Comparison of ENCODE assay signal across 8 cellular contexts in the genomic region with DNA sequence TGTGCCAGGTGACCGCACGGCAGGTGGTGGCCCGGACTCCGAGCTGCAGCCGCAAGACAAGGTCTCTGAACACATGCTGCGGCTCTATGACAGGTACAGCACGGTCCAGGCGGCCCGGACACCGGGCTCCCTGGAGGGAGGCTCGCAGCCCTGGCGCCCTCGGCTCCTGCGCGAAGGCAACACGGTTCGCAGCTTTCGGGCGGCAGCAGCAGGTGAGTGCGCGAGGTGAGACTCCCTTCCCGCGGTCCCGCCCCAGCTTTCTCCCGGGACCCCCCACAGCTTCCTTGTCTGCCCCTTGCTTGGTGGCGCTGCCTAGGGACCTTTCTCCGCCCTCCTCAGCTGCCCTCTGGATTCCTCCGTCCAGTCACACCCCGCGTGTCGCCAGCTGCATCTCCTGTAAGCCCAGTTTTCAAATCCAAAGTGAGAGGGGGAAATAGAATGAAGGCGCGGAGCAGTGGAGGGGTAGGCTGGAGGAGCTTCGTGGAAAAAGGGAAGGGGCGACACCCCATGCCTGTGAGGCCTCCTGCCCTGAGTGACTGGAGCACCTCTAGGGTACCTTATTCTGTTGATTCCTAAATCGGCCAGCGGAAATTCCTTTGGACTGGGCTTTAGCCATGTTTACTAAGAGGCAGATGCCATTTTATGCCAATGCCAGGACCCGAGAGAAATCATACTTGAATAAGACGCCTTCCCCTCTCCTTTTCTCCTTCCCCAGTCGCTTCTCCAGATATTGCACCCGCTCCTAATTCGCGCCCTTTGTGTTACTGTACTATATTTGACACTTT. TPM values are rescaled to one million over a fixed set of nuclear protein-coding genes. Genes with fewer than 3 reads are reported as not detected.
DNase-seq lines count a peak whose midpoint lies in the region; ATAC-seq and TF ChIP-seq lines count a peak whose summit lies in the region.

No MANE protein-coding gene starts in this region.

- no peak for DNase-seq in CD4-positive, alpha-beta memory T cell
- DNase-seq in breast epithelium (ENCODE audit: low spot score in 2 of 2) = no peak
- DNase-seq in naive thymus-derived CD4-positive, alpha-beta T cell = no peak
- DNase-seq in NCI-H2081 (lab: John Stamatoyannopoulos, UW) = no peak
- no peak for DNase-seq in KG1 (lab: John Stamatoyannopoulos, UW)
- DNase-seq in SKM-1 (lab: John Stamatoyannopoulos, UW; ENCODE audit: unreplicated experiment) = no peak
- DNase-seq in GM19238 (ENCODE audit: insufficient read length, low spot score) = no peak

- peak; percentile 30 for ATAC-seq in HG02642 (IDR thresholded peaks at IDR 0.05; ENCODE audit: poor library complexity, unreplicated experiment)
- ATAC-seq in naive thymus-derived CD4-positive, alpha-beta T cell = no peak

- peaks cover 47 to 52% of the 10 kb centered on the region in 2 donors for H3K27me3 Mint-ChIP-seq in CD4-positive, alpha-beta memory T cell
- peaks cover 50 to 84% (median 68%) of the 10 kb centered on the region in 5 donors for H3K27me3 Mint-ChIP-seq in naive thymus-derived CD4-positive, alpha-beta T cell

- no peak overlapping the region for H3K27ac ChIP-seq in CD4-positive, alpha-beta memory T cell (ENCODE audit: low read depth, low read length)
- H3K27ac ChIP-seq in breast epithelium = no peak overlapping the region
- no peak overlapping the region for H3K27ac ChIP-seq in naive thymus-derived CD4-positive, alpha-beta T cell (ENCODE audit: low read depth, low read length)

- peaks cover 3% of the 10 kb centered on the region for H3K4me1 ChIP-seq in CD4-positive, alpha-beta memory T cell (ENCODE audit: insufficient read depth, low read length)
- H3K4me1 ChIP-seq in breast epithelium = no peaks in the 10 kb centered on the region
- H3K4me1 ChIP-seq in naive thymus-derived CD4-positive, alpha-beta T cell (ENCODE audit: control insufficient read depth in 2 of 2, insufficient read depth in 2 of 2, low read length in 2 of 2) = no peaks in the 10 kb centered on the region

- H3K9me3 ChIP-seq in CD4-positive, alpha-beta memory T cell (ENCODE audit: control insufficient read depth in 1 of 2, low read length in 2 of 2) = no peaks in the 10 kb centered on the region
- H3K9me3 ChIP-seq in breast epithelium = no peaks in the 10 kb centered on the region
- no peaks in the 10 kb centered on the region for H3K9me3 ChIP-seq in naive thymus-derived CD4-positive, alpha-beta T cell (ENCODE audit: control insufficient read depth in 2 of 3, low read length in 3 of 3)

- no peak overlapping the region for H3K27ac Mint-ChIP-seq in CD4-positive, alpha-beta memory T cell
- no peak overlapping the region for H3K27ac Mint-ChIP-seq in naive thymus-derived CD4-positive, alpha-beta T cell

- no peaks in the 10 kb centered on the region for H3K9me3 Mint-ChIP-seq in CD4-positive, alpha-beta memory T cell
- no peaks in the 10 kb centered on the region for H3K9me3 Mint-ChIP-seq in naive thymus-derived CD4-positive, alpha-beta T cell

- H3K4me1 Mint-ChIP-seq in CD4-positive, alpha-beta memory T cell = peaks cover 6 to 21% (median 16%) of the 10 kb centered on the region in 4 donors
- H3K4me1 Mint-ChIP-seq in naive thymus-derived CD4-positive, alpha-beta T cell = peaks cover 5 to 20% (median 18%) of the 10 kb centered on the region in 7 donors

- H3K36me3 ChIP-seq in CD4-positive, alpha-beta memory T cell (ENCODE audit: insufficient read depth, low read length) = no peaks in the 10 kb centered on the region
- H3K36me3 ChIP-seq in breast epithelium = no peaks in the 10 kb centered on the region
- H3K36me3 ChIP-seq in naive thymus-derived CD4-positive, alpha-beta T cell (ENCODE audit: control insufficient read depth in 2 of 3, insufficient read depth in 3 of 3, low read length in 3 of 3) = no peaks in the 10 kb centered on the region

- H3K4me3 Mint-ChIP-seq in CD4-positive, alpha-beta memory T cell = peak overlapping the region; percentile 15 to 82 (median 64)
- H3K4me3 Mint-ChIP-seq in naive thymus-derived CD4-positive, alpha-beta T cell = peak overlapping the region; percentile 33 to 91 (median 70)

- no peak for TF ChIP-seq CTCF in breast epithelium (IDR thresholded peaks at IDR 0.05)

- no peak for TF ChIP-seq POLR2A in breast epithelium (IDR thresholded peaks at IDR 0.05)

- no peaks in the 10 kb centered on the region for H3K36me3 Mint-ChIP-seq in CD4-positive, alpha-beta memory T cell
- H3K36me3 Mint-ChIP-seq in naive thymus-derived CD4-positive, alpha-beta T cell = no peaks in the 10 kb centered on the region

- no peak overlapping the region for H3K4me3 ChIP-seq in CD4-positive, alpha-beta memory T cell (ENCODE audit: low read length in 2 of 2)
- H3K4me3 ChIP-seq in breast epithelium = peak overlapping the region; percentile 45 to 62 (median 48)
- no peak overlapping the region for H3K4me3 ChIP-seq in naive thymus-derived CD4-positive, alpha-beta T cell (ENCODE audit: low read length)

- peaks cover 7% of the 10 kb centered on the region for H3K27me3 ChIP-seq in CD4-positive, alpha-beta memory T cell (ENCODE audit: insufficient read depth, low read length)
- peaks cover 0 to 44% of the 10 kb centered on the region in 2 donors for H3K27me3 ChIP-seq in breast epithelium
- no peaks in the 10 kb centered on the region for H3K27me3 ChIP-seq in naive thymus-derived CD4-positive, alpha-beta T cell (ENCODE audit: control insufficient read depth in 2 of 2, insufficient read depth in 2 of 2, low read length in 2 of 2)

- CTCF ChIA-PET in CD4-positive, alpha-beta memory T cell (lab: Charles Lee; ENCODE audit: partially characterized antibody) = interaction anchor here (0.6 to 1.6 kb wide), 3 partner anchors 43 to 668 kb away, joined by 3 to 4 read pairs (median 3); no protein-coding TSS in a partner anchor
- CTCF ChIA-PET in naive thymus-derived CD4-positive, alpha-beta T cell (lab: Charles Lee) = no interaction called here

- POLR2A ChIA-PET in CD4-positive, alpha-beta memory T cell (lab: Charles Lee; ENCODE audit: partially characterized antibody) = no interaction called here
- POLR2A ChIA-PET in naive thymus-derived CD4-positive, alpha-beta T cell (lab: Charles Lee) = no interaction called here

- intact Hi-C loops in CD4-positive, alpha-beta memory T cell (cut with micrococcal nuclease) = no loop called here
- intact Hi-C loops in breast epithelium (cut with DNase I; ENCODE audit: low total_unique reads) = no loop called here
- intact Hi-C loops in naive thymus-derived CD4-positive, alpha-beta T cell (cut with micrococcal nuclease) = no loop called here

RNA-seq across cellular contexts. Expression of gene BMP3, which starts 1.1 kb away (rescaled TPM):
- total RNA-seq in CD4-positive, alpha-beta memory T cell = not detected
- not detected for polyA plus RNA-seq in CD4-positive, alpha-beta memory T cell
- total RNA-seq in breast epithelium = 10 to 100 TPM in 1 of 3 donors, 1 to 10 TPM in 1, under 1 TPM in 1; 0.98 to 25.3 (median 2.6) TPM
- total RNA-seq in naive thymus-derived CD4-positive, alpha-beta T cell = not detected
- not detected for polyA plus RNA-seq in naive thymus-derived CD4-positive, alpha-beta T cell

Comparison
In these comparisons a context has a peak if more than half of its experiments do, and no peak if none do; other contexts are left out.
1. H3K4me3 ChIP-seq: peak in breast epithelium (3 of 3); none in CD4-positive, alpha-beta memory T cell (0 of 2) and naive thymus-derived CD4-positive, alpha-beta T cell (single experiment).